15 cellular contexts compared by ENCODE assay signal in the genomic region with DNA sequence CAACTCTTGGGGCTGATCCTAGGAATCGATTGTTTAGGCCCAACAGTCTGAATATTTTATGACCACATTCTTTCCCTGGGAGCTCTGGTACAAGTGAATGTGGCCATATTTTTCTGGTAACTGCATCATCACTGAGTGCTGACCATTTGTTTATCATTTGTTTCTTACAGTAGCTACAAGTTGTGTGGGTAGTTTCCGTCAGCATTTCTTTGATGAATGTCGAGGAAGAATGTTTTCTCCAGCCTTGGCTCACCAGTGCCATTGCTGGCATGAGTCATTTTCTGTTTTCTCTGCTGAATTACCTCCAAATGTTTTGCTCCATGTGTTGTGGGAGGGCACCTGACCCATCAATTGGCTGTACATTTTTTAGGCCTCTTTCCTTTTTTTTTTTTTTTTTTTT. TPM values are rescaled to one million over a fixed set of nuclear protein-coding genes. Genes with fewer than 3 reads are reported as not detected.
DNase-seq lines count a peak whose midpoint lies in the region; ATAC-seq and TF ChIP-seq lines count a peak whose summit lies in the region.
"Had no signal": no experiment of that assay in that cellular context is flagged by ENCODE, and none has a peak within 500 bp of the region (broad histone marks: within the 10 kb centered on the region; RNA-seq: fewer than 3 reads in every experiment).

No MANE protein-coding gene starts in this region.

- no peak overlapping the region for H3K18ac ChIP-seq in neuronal stem cell (ENCODE audit: low read length)

- H2AFZ ChIP-seq in osteoblast (ENCODE audit: low read length) (no peak overlapping the region), neuronal stem cell (ENCODE audit: low read length) (no peak overlapping the region)
- H2AFZ ChIP-seq: PC-9 had no signal

- no peak overlapping the region for H3K4me3 ChIP-seq in osteoblast (ENCODE audit: insufficient read depth, low read length)
- no peak overlapping the region for H3K4me3 ChIP-seq in neuronal stem cell (ENCODE audit: low read length in 2 of 2)
- H3K4me3 ChIP-seq: BLaER1, PC-9 had no signal

- no peaks in the 10 kb centered on the region for H3K79me1 ChIP-seq in neuronal stem cell (ENCODE audit: low read depth, low read length)

- no CpG with 5 or more reads among the region's 3 CpGs for WGBS in neuronal stem cell (ENCODE audit: extremely low coverage in 2 of 2, insufficient read length in 2 of 2, insufficient replicate concordance in 1 of 2), 2 donors

- no peak overlapping the region for H4K8ac ChIP-seq in neuronal stem cell (ENCODE audit: low read depth, low read length)

- H3K79me2 ChIP-seq in osteoblast (ENCODE audit: insufficient read depth, low read length) = no peaks in the 10 kb centered on the region

- no peaks in the 10 kb centered on the region for H3K27me3 ChIP-seq in osteoblast (ENCODE audit: insufficient read depth, low read length)
- H3K27me3 ChIP-seq in neuronal stem cell (ENCODE audit: control insufficient read depth in 3 of 3, insufficient read depth in 3 of 3, low read depth in 1 of 3, low read length in 3 of 3) = no peaks in the 10 kb centered on the region
- H3K27me3 ChIP-seq: BLaER1 had no signal

- H3K4ac ChIP-seq in neuronal stem cell (ENCODE audit: low read length) = no peak overlapping the region

- H3K4me2 ChIP-seq in osteoblast (ENCODE audit: insufficient read depth, low read length) (no peak overlapping the region), neuronal stem cell (ENCODE audit: insufficient read depth, low read length, poor library complexity, severe bottlenecking) (no peak overlapping the region)
- H3K4me2 ChIP-seq: PC-9 had no signal

- no peaks in the 10 kb centered on the region for H3K4me1 Mint-ChIP-seq in HFFc6 (ENCODE audit: low read depth)
- H3K4me1 Mint-ChIP-seq in stimulated activated memory B cell treated with anti-CD40 and anti-IgM and Interleukin-4, amounts not matched to agents 10 μg/mL and 1 μg/mL and 100 μg/mL, for 72 hours = no peaks in the 10 kb centered on the region

- DNase-seq in activated effector memory CD4-positive, alpha-beta T cell treated with anti-CD3 and anti-CD28 coated beads, Interleukin-2, amount 50 U/mL, for 16 hours = peak; percentile 14
- no peak for DNase-seq in activated effector memory CD4-positive, alpha-beta T cell treated with Interleukin-2 at 50 U/mL for 16 hours
- DNase-seq in HFFc6 (peak; percentile 71), astrocyte of the hippocampus (ENCODE audit: low read depth, low spot score) (peak; percentile 89), osteoblast (ENCODE audit: insufficient read length, low spot score, missing footprints) (peak; percentile 92), neuronal stem cell (ENCODE audit: low spot score) (no peak), HUDEP-2 (lab: John Stamatoyannopoulos, UW; ENCODE audit: unreplicated experiment in 76 of 76) (no peak)
- DNase-seq: anterior cingulate cortex, NCI-H1105 treated with DMSO at 0.1 percent for 48 hours, NCI-H446 treated with DMSO at 0.1 percent for 48 hours, PC-9, SW 1271 had no signal

- H3K36me3 ChIP-seq in osteoblast (ENCODE audit: insufficient read depth, low read length) (no peaks in the 10 kb centered on the region), neuronal stem cell (replicated peaks in 1 of 2; ENCODE audit: control insufficient read depth in 2 of 2, insufficient read depth in 2 of 2, low read length in 2 of 2) (no peaks in the 10 kb centered on the region)

- no peak overlapping the region for H3K9ac ChIP-seq in neuronal stem cell (ENCODE audit: low read depth, low read length, poor library complexity)

- no peak overlapping the region for H2BK15ac ChIP-seq in neuronal stem cell (ENCODE audit: low read length)

- no peak overlapping the region for H3K4me3 Mint-ChIP-seq in HFFc6
- H3K4me3 Mint-ChIP-seq in stimulated activated memory B cell treated with anti-CD40 and anti-IgM and Interleukin-4, amounts not matched to agents 10 μg/mL and 1 μg/mL and 100 μg/mL, for 72 hours = no peak overlapping the region
- H3K4me3 Mint-ChIP-seq: IgD-negative memory B cell had no signal

- H3K27me3 Mint-ChIP-seq in HFFc6 (ENCODE audit: insufficient read depth) = peaks cover 6% of the 10 kb centered on the region
- H3K27me3 Mint-ChIP-seq in stimulated activated memory B cell treated with anti-CD40 and anti-IgM and Interleukin-4, amounts not matched to agents 10 μg/mL and 1 μg/mL and 100 μg/mL, for 72 hours = no peaks in the 10 kb centered on the region
- H3K27me3 Mint-ChIP-seq: IgD-negative memory B cell had no signal

- H3K23ac ChIP-seq in neuronal stem cell (ENCODE audit: low read depth, low read length, poor library complexity) = no peak overlapping the region

- H2BK120ac ChIP-seq in neuronal stem cell (ENCODE audit: low read depth, low read length) = no peak overlapping the region

- TF ChIP-seq CTCF in HFFc6 (IDR thresholded peaks at IDR 0.05) (no peak), osteoblast (IDR thresholded peaks at IDR 0.05; ENCODE audit: extremely low read depth, low read depth, low read length) (no peak)

- peak overlapping the region; percentile 59 for H3K27ac Mint-ChIP-seq in HFFc6
- H3K27ac Mint-ChIP-seq in stimulated activated memory B cell treated with anti-CD40 and anti-IgM and Interleukin-4, amounts not matched to agents 10 μg/mL and 1 μg/mL and 100 μg/mL, for 72 hours = no peak overlapping the region
- H3K27ac Mint-ChIP-seq: IgD-negative memory B cell had no signal

- H3K4me1 ChIP-seq in osteoblast (ENCODE audit: insufficient read depth, low read length) (peaks cover 15% of the 10 kb centered on the region), neuronal stem cell (ENCODE audit: control insufficient read depth in 2 of 2, insufficient read depth in 1 of 2, low read depth in 1 of 2, low read length in 2 of 2) (no peaks in the 10 kb centered on the region)

- H4K20me1 ChIP-seq in osteoblast (ENCODE audit: insufficient read depth, low read length) = no peaks in the 10 kb centered on the region
- H4K20me1 ChIP-seq: BLaER1 had no signal

- no peak for ATAC-seq in stimulated activated memory B cell treated with anti-CD40 and anti-IgM and Interleukin-4, amounts not matched to agents 10 μg/mL and 1 μg/mL and 100 μg/mL, for 72 hours

- no peak overlapping the region for H4K91ac ChIP-seq in neuronal stem cell (ENCODE audit: low read depth, low read length, poor library complexity)

- H3K27ac ChIP-seq in osteoblast (ENCODE audit: low read depth, low read length) (peak overlapping the region; percentile 52), neuronal stem cell (replicated peaks; ENCODE audit: low read length) (no peak overlapping the region)
- H3K27ac ChIP-seq: PC-9 had no signal

- H3K14ac ChIP-seq in neuronal stem cell (ENCODE audit: low read length) = no peak overlapping the region

- H3K9me3 Mint-ChIP-seq in HFFc6 = peaks cover 10% of the 10 kb centered on the region
- no peaks in the 10 kb centered on the region for H3K9me3 Mint-ChIP-seq in stimulated activated memory B cell treated with anti-CD40 and anti-IgM and Interleukin-4, amounts not matched to agents 10 μg/mL and 1 μg/mL and 100 μg/mL, for 72 hours

- no peaks in the 10 kb centered on the region for H3K36me3 Mint-ChIP-seq in HFFc6 (ENCODE audit: low read depth)
- H3K36me3 Mint-ChIP-seq in stimulated activated memory B cell treated with anti-CD40 and anti-IgM and Interleukin-4, amounts not matched to agents 10 μg/mL and 1 μg/mL and 100 μg/mL, for 72 hours = peaks cover 49% of the 10 kb centered on the region

- H2AK5ac ChIP-seq in neuronal stem cell (ENCODE audit: low read depth, low read length) = no peak overlapping the region

- H2BK12ac ChIP-seq in neuronal stem cell (ENCODE audit: low read length) = no peak overlapping the region

- H2BK5ac ChIP-seq in neuronal stem cell (ENCODE audit: low read length) = no peak overlapping the region

- H3K9me3 ChIP-seq in osteoblast (ENCODE audit: low read depth, low read length) (no peaks in the 10 kb centered on the region), neuronal stem cell (replicated peaks in 1 of 2; ENCODE audit: control insufficient read depth in 2 of 2, insufficient read depth in 1 of 2, low read depth in 1 of 2, low read length in 2 of 2) (no peaks in the 10 kb centered on the region)
- H3K9me3 ChIP-seq: BLaER1 had no signal

RNA-seq across cellular contexts. Expression of a gene that starts 14.1 kb away (rescaled TPM):
- total RNA-seq in HFFc6 (2021; fragmentation: NEBNext Ultra II Directional; extraction: Animal tissue kit (Norgen Biotek cat#: 25700)) = 10 to 100 TPM; 35.3 to 40.6 (median 37.9) TPM
- 38.4 and 38.6 TPM in 2 replicates for total RNA-seq in osteoblast
- 23.2 TPM for polyA plus RNA-seq in neuronal stem cell (2013, experiment 1 of 2)
- 20.4 TPM for polyA plus RNA-seq in neuronal stem cell (2013, experiment 2 of 2)

RNA-seq across cellular contexts. Expression of a gene that starts 23.4 kb away (rescaled TPM):
- under 1 TPM in 2 of 6 experiments, not detected in 4; 0.28 to 0.76 TPM for total RNA-seq in HFFc6 (2021; fragmentation: NEBNext Ultra II Directional; extraction: Animal tissue kit (Norgen Biotek cat#: 25700))
- 0.36 and 0.88 TPM in 2 replicates for total RNA-seq in osteoblast
- 1.9 TPM for polyA plus RNA-seq in neuronal stem cell (2013, experiment 1 of 2)
- 2.0 TPM for polyA plus RNA-seq in neuronal stem cell (2013, experiment 2 of 2)

RNA-seq across cellular contexts. Expression of a gene that starts 52.1 kb away (rescaled TPM):
- 10 to 100 TPM; 23.2 to 28.0 (median 25.6) TPM for total RNA-seq in HFFc6 (2021; fragmentation: NEBNext Ultra II Directional; extraction: Animal tissue kit (Norgen Biotek cat#: 25700))
- total RNA-seq in osteoblast = 33.6 and 34.7 TPM in 2 replicates
- polyA plus RNA-seq in neuronal stem cell (2013, experiment 1 of 2) = 36.0 TPM
- 35.7 TPM for polyA plus RNA-seq in neuronal stem cell (2013, experiment 2 of 2)

Comparison
In these comparisons a context has a peak if more than half of its experiments do, and no peak if none do; other contexts are left out.
1. DNase-seq: peak in activated effector memory CD4-positive, alpha-beta T cell treated with anti-CD3 and anti-CD28 coated beads, Interleukin-2, amount 50 U/mL, for 16 hours (single experiment), HFFc6 (single experiment), astrocyte of the hippocampus (single experiment) and osteoblast (single experiment); none in activated effector memory CD4-positive, alpha-beta T cell treated with Interleukin-2 at 50 U/mL for 16 hours (single experiment), neuronal stem cell (single experiment) and HUDEP-2 (0 of 76).